Comparison of ENCODE assay signal across 11 cellular contexts in the genomic region with DNA sequence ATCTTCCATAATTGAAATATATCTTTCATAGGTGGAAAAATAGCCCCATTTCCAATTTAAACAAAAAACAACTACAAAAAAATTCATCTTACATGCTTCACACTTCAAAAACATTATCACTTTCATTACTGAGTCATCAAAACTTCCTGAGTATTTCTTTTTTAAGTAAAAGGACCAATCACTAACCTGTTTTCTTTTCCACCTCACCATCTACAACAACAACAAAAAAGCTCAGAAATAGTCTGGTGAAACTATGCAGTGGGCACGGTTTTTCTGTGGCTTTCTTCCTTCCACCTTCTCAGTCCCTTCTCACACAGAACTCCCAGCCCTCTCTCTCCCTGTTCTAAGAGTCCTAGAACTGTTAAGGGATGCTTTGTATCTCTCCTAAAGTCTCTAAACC. TPM values are rescaled to one million over a fixed set of nuclear protein-coding genes. Genes with fewer than 3 reads are reported as not detected.
DNase-seq lines count a peak whose midpoint lies in the region; ATAC-seq, FAIRE-seq and TF ChIP-seq lines count a peak whose summit lies in the region.
"Had no signal": no experiment of that assay in that cellular context is flagged by ENCODE, and none has a peak within 500 bp of the region (broad histone marks: within the 10 kb centered on the region; RNA-seq: fewer than 3 reads in every experiment).

No MANE protein-coding gene starts in this region.

- no peak overlapping the region for H3K4me3 ChIP-seq in CD4-positive, alpha-beta memory T cell (ENCODE audit: low read length in 2 of 2)
- no peak overlapping the region for H3K4me3 ChIP-seq in stomach
- H3K4me3 ChIP-seq: ascending aorta, BLaER1 had no signal

- H3K4me1 ChIP-seq in CD4-positive, alpha-beta memory T cell (ENCODE audit: insufficient read depth, low read length), result peaks cover 20% of the 10 kb centered on the region
- no peaks in the 10 kb centered on the region for H3K4me1 ChIP-seq in stomach
- H3K4me1 ChIP-seq: ascending aorta, BLaER1 had no signal

- peak overlapping the region; percentile 8 to 80 (median 52) for H3K4me3 Mint-ChIP-seq in CD4-positive, alpha-beta memory T cell
- no peak overlapping the region for H3K4me3 Mint-ChIP-seq in activated CD4-positive, alpha-beta memory T cell treated with anti-CD3 and anti-CD28 coated beads, Interleukin-2, amount 10 ng/mL, durations not matched to agents 7 days and 5 days
- H3K4me3 Mint-ChIP-seq: nephron progenitor cell had no signal

- H3K36me3 ChIP-seq in CD4-positive, alpha-beta memory T cell (ENCODE audit: insufficient read depth, low read length), result no peaks in the 10 kb centered on the region
- no peaks in the 10 kb centered on the region for H3K36me3 ChIP-seq in stomach
- H3K36me3 ChIP-seq: ascending aorta, BLaER1 had no signal

- peak overlapping the region; percentile 13 for H3K27ac ChIP-seq in CD4-positive, alpha-beta memory T cell (ENCODE audit: low read depth, low read length)
- no peak overlapping the region for H3K27ac ChIP-seq in stomach
- H3K27ac ChIP-seq: ascending aorta, BLaER1 had no signal

- TF ChIP-seq POLR2A in stomach (IDR thresholded peaks at IDR 0.05), result no peak

- no peaks in the 10 kb centered on the region for H3K9me3 Mint-ChIP-seq in CD4-positive, alpha-beta memory T cell
- no peaks in the 10 kb centered on the region for H3K9me3 Mint-ChIP-seq in activated CD4-positive, alpha-beta memory T cell treated with anti-CD3 and anti-CD28 coated beads, Interleukin-2, amount 10 ng/mL, durations not matched to agents 7 days and 5 days
- H3K9me3 Mint-ChIP-seq: nephron progenitor cell had no signal

- H3K4me1 Mint-ChIP-seq in CD4-positive, alpha-beta memory T cell, result peaks cover 8 to 15% (median 11%) of the 10 kb centered on the region in 4 donors
- H3K4me1 Mint-ChIP-seq in activated CD4-positive, alpha-beta memory T cell treated with anti-CD3 and anti-CD28 coated beads, Interleukin-2, amount 10 ng/mL, durations not matched to agents 7 days and 5 days, result peaks cover 15% of the 10 kb centered on the region
- H3K4me1 Mint-ChIP-seq: nephron progenitor cell had no signal

- no peaks in the 10 kb centered on the region for H3K9me3 ChIP-seq in CD4-positive, alpha-beta memory T cell (ENCODE audit: control insufficient read depth in 1 of 2, low read length in 2 of 2)
- H3K9me3 ChIP-seq in stomach, result no peaks in the 10 kb centered on the region
- H3K9me3 ChIP-seq: ascending aorta, BLaER1 had no signal

- WGBS in stomach, 5 donors, result 40 to 72% (median 53%) methylated on average over 1 of the region's 1 CpG

- peak overlapping the region; percentile 28 to 93 (median 88) for H3K27ac Mint-ChIP-seq in CD4-positive, alpha-beta memory T cell
- H3K27ac Mint-ChIP-seq in activated CD4-positive, alpha-beta memory T cell treated with anti-CD3 and anti-CD28 coated beads, Interleukin-2, amount 10 ng/mL, durations not matched to agents 7 days and 5 days, result peak overlapping the region; percentile 47
- H3K27ac Mint-ChIP-seq: nephron progenitor cell had no signal

- ATAC-seq in HG02938 (IDR thresholded peaks at IDR 0.05; ENCODE audit: unreplicated experiment), result peak; percentile 85

- intact Hi-C loops in CD4-positive, alpha-beta memory T cell (cut with micrococcal nuclease), result loop anchor here (1.0 kb wide), 1 partner anchor 20 kb away; a partner anchor contains a TSS
- intact Hi-C loops in stomach (cut with DNase I; ENCODE audit: low total_unique reads), result no loop called here

- CTCF ChIA-PET in CD4-positive, alpha-beta memory T cell (lab: Charles Lee; ENCODE audit: partially characterized antibody), result interaction anchor here (0.6 to 1.3 kb wide), 2 partner anchors 15 to 237 kb away, joined by 3 read pairs; no protein-coding TSS in a partner anchor
- CTCF ChIA-PET in activated CD4-positive, alpha-beta memory T cell treated with anti-CD3 and anti-CD28 coated beads, Interleukin-2, amount 10 ng/mL, durations not matched to agents 7 days and 5 days (lab: Charles Lee), result no interaction called here

- DNase-seq in CD4-positive, alpha-beta memory T cell, result peak in 4 of 5 donors; percentile 35 to 53 (median 38)
- DNase-seq in GM19239 (ENCODE audit: insufficient read length, low spot score) (no peak), stomach (no peak), SKM-1 (lab: John Stamatoyannopoulos, UW; ENCODE audit: unreplicated experiment) (no peak), NCI-H526 treated with DMSO at 0.1 percent for 48 hours (lab: John Stamatoyannopoulos, UW) (no peak), HPDE6-E6E7 (ENCODE audit: extremely low spot score) (no peak)
- no peak for DNase-seq in activated CD4-positive, alpha-beta memory T cell treated with anti-CD3 and anti-CD28 coated beads, Interleukin-2, amount 10 ng/mL, durations not matched to agents 7 days and 5 days
- DNase-seq: nephron progenitor cell had no signal

- no peak for TF ChIP-seq EP300 in stomach (IDR thresholded peaks at IDR 0.05)

- POLR2A ChIA-PET in CD4-positive, alpha-beta memory T cell (lab: Charles Lee; ENCODE audit: partially characterized antibody), result interaction anchor here (0.9 to 5.0 kb wide), 4 partner anchors 9 to 21 kb away, joined by 3 to 36 read pairs (median 4); a partner anchor contains a TSS
- POLR2A ChIA-PET in activated CD4-positive, alpha-beta memory T cell treated with anti-CD3 and anti-CD28 coated beads, Interleukin-2, amount 10 ng/mL, durations not matched to agents 7 days and 5 days (lab: Charles Lee), result interaction anchor here (0.9 to 1.6 kb wide), 2 partner anchors 11 to 20 kb away, joined by 3 to 12 read pairs; a partner anchor contains a TSS

- peak; percentile 78 for FAIRE-seq in GM19239 (lab: Jason Lieb, UNC)

- no peak for TF ChIP-seq CTCF in stomach (IDR thresholded peaks at IDR 0.05)

- H3K27me3 ChIP-seq in CD4-positive, alpha-beta memory T cell (ENCODE audit: insufficient read depth, low read length), result no peaks in the 10 kb centered on the region
- no peaks in the 10 kb centered on the region for H3K27me3 ChIP-seq in stomach
- H3K27me3 ChIP-seq: ascending aorta, BLaER1 had no signal

- no peaks in the 10 kb centered on the region for H3K36me3 Mint-ChIP-seq in CD4-positive, alpha-beta memory T cell
- H3K36me3 Mint-ChIP-seq in activated CD4-positive, alpha-beta memory T cell treated with anti-CD3 and anti-CD28 coated beads, Interleukin-2, amount 10 ng/mL, durations not matched to agents 7 days and 5 days (ENCODE audit: low read depth), result no peaks in the 10 kb centered on the region

- no peaks in the 10 kb centered on the region for H3K27me3 Mint-ChIP-seq in CD4-positive, alpha-beta memory T cell
- H3K27me3 Mint-ChIP-seq in activated CD4-positive, alpha-beta memory T cell treated with anti-CD3 and anti-CD28 coated beads, Interleukin-2, amount 10 ng/mL, durations not matched to agents 7 days and 5 days, result peaks cover 3% of the 10 kb centered on the region

RNA-seq across cellular contexts. Expression of a gene that starts 20.3 kb away (rescaled TPM):
- total RNA-seq in CD4-positive, alpha-beta memory T cell, result 10 to 100 TPM; 86.3 to 93.5 TPM
- polyA plus RNA-seq in CD4-positive, alpha-beta memory T cell, result 10 to 100 TPM; 14.6 to 29.8 TPM
- total RNA-seq in activated CD4-positive, alpha-beta memory T cell treated with anti-CD3 and anti-CD28 coated beads, Interleukin-2, amount 10 ng/mL, durations not matched to agents 7 days and 5 days, result 10 to 100 TPM; 57.6 to 61.7 TPM
- 10 to 100 TPM in 4 of 5 donors, 1 to 10 TPM in 1; 2.9 to 40.2 (median 19.6) TPM for total RNA-seq in stomach
- polyA plus RNA-seq in stomach, result 1 to 10 TPM; 2.1 to 3.8 (median 3.4) TPM

Comparison
In these comparisons a context has a peak if more than half of its experiments do, and no peak if none do; other contexts are left out.
1. DNase-seq: peak in CD4-positive, alpha-beta memory T cell (4 of 5); none in GM19239 (single experiment), activated CD4-positive, alpha-beta memory T cell treated with anti-CD3 and anti-CD28 coated beads, Interleukin-2, amount 10 ng/mL, durations not matched to agents 7 days and 5 days (single experiment), stomach (single experiment), SKM-1 (single experiment), NCI-H526 treated with DMSO at 0.1 percent for 48 hours (single experiment) and HPDE6-E6E7 (single experiment).